ENCODE assay signal across 8 cellular contexts in the genomic region with DNA sequence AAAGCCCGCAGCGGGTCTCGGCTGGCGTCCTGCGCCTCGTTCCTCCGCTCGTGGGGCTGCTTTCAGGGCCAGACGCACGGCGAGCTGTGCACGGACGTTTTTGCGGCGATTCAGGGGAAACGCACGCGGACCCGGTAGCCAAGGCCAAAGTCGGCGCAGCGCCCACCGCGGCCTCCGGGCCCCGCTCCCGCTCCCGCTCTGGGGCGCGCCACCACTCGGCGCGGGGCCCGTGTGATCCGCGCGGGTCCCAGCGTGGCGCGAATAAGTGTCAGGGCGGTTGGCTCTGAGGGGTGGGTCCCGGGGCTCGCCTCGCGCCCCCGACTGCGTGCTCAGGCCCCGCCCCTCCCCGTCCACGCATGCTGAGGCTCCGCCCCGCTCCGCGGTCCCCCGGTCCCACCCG. TPM values are rescaled to one million over a fixed set of nuclear protein-coding genes. Genes with fewer than 3 reads are reported as not detected.
DNase-seq lines count a peak whose midpoint lies in the region; ATAC-seq, FAIRE-seq and TF ChIP-seq lines count a peak whose summit lies in the region.

No MANE protein-coding gene starts in this region.

- peaks cover 2% of the 10 kb centered on the region for H3K36me3 ChIP-seq in kidney epithelial cell (ENCODE audit: control insufficient read depth, insufficient read depth, low read length)
- peaks cover 0 to 3% (median 0%) of the 10 kb centered on the region in 3 donors for H3K36me3 ChIP-seq in tibial artery

- 81% methylated on average over 39 of the region's 56 CpGs for WGBS in A549 (ENCODE audit: missing lambda C conversion rate)

- TF ChIP-seq POLR2A in A549 (IDR thresholded peaks at IDR 0.05; ENCODE audit: low read length) = no peak

- peaks cover 6% of the 10 kb centered on the region for H3K36me3 Mint-ChIP-seq in T-cell

- H3K4me2 ChIP-seq in A549 = peak overlapping the region; percentile 90

- POLR2A ChIA-PET in A549 (lab: Yijun Ruan, JAX) (no interaction called here), T-cell (lab: Charles Lee) (no interaction called here)

- H3K4me1 ChIP-seq in A549 (peaks cover 13% of the 10 kb centered on the region), tibial artery (peaks cover 0 to 25% (median 17%) of the 10 kb centered on the region in 4 donors)

- peaks cover 4% of the 10 kb centered on the region for H3K9me3 ChIP-seq in A549
- peaks cover 0 to 3% (median 0%) of the 10 kb centered on the region in 3 donors for H3K9me3 ChIP-seq in tibial artery

- peak overlapping the region; percentile 62 to 96 for H3K27ac ChIP-seq in A549
- H3K27ac ChIP-seq in tibial artery = peak overlapping the region; percentile 81

- peak in 1 of 2 experiments; percentile 26; a peak in 3 of 6 replicates for ATAC-seq in A549
- ATAC-seq in GM21515 (IDR thresholded peaks at IDR 0.05; ENCODE audit: unreplicated experiment) = peak; percentile 36
- peak in 3 of 4 experiments; percentile 24 to 65 (median 55) for ATAC-seq in T-cell (replicated peaks in 1 of 4)

- TF ChIP-seq RAD21 in A549 (conservative IDR thresholded peaks at IDR 0.05 in 1 of 2, IDR thresholded peaks at IDR 0.05 in 1 of 2) = no peak

- DNase-seq in A549 (ENCODE audit: low read depth in 1 of 2, low spot score in 1 of 2) (no peak), T-cell (peak in 1 of 34 experiments; percentile 60), kidney epithelial cell (ENCODE audit: low read depth) (no peak), tibial artery (no peak), DMS153 treated with DMSO at 0.1 percent for 48 hours (lab: John Stamatoyannopoulos, UW; ENCODE audit: unreplicated experiment) (no peak), HTR-8/SVneo (ENCODE audit: insufficient read length, low spot score) (no peak)
- no peak for DNase-seq in stimulated activated naive CD4-positive, alpha-beta T cell (lab: John Stamatoyannopoulos, UW)

- no peak for TF ChIP-seq CTCF in A549 (IDR thresholded peaks at IDR 0.05)
- no peak for TF ChIP-seq CTCF in kidney epithelial cell (IDR thresholded peaks at IDR 0.05; ENCODE audit: insufficient read depth, low read length, poor library complexity, severe bottlenecking)
- TF ChIP-seq CTCF in tibial artery (IDR thresholded peaks at IDR 0.05) = no peak

- H3K9me3 Mint-ChIP-seq in T-cell = peaks cover 0 to 2% (median 0%) of the 10 kb centered on the region in 3 donors

- no peak for FAIRE-seq in A549 (lab: Jason Lieb, UNC)
- FAIRE-seq in HTR-8/SVneo (lab: Jason Lieb, UNC) = no peak

- H3K27ac Mint-ChIP-seq in T-cell = no peak overlapping the region

- intact Hi-C loops in tibial artery (cut with DNase I; ENCODE audit: low total_unique reads) = loop anchor here (5.0 kb wide), 2 partner anchors 54 to 104 kb away; a partner anchor contains a TSS

- H3K4me3 Mint-ChIP-seq in T-cell = peak overlapping the region in 2 of 3 donors; percentile 37 to 43

- CTCF ChIA-PET in A549 (lab: Yijun Ruan, JAX) = no interaction called here
- CTCF ChIA-PET in T-cell (lab: Charles Lee) = no interaction called here

- H3K4me3 ChIP-seq in A549 = peak overlapping the region; percentile 99
- peak overlapping the region; percentile 22 for H3K4me3 ChIP-seq in kidney epithelial cell (ENCODE audit: low read depth, low read length)
- H3K4me3 ChIP-seq in tibial artery = peak overlapping the region; percentile 80 to 86

- H3K27me3 Mint-ChIP-seq in T-cell = no peaks in the 10 kb centered on the region

- H3K27me3 ChIP-seq in kidney epithelial cell (ENCODE audit: control insufficient read depth, insufficient read depth, low read length) = no peaks in the 10 kb centered on the region
- H3K27me3 ChIP-seq in tibial artery = no peaks in the 10 kb centered on the region

- H3K4me1 Mint-ChIP-seq in T-cell = peaks cover 16 to 32% (median 26%) of the 10 kb centered on the region in 3 donors

- TF ChIP-seq EP300 in A549 (IDR thresholded peaks at IDR 0.05) = no peak

TF ChIP-seq in A549, 52 proteins besides CTCF, POLR2A, EP300 and RAD21:
- no peak for TF ChIP-seq ZC3H11A (IDR thresholded peaks at IDR 0.05)
- TF ChIP-seq MYC (IDR thresholded peaks at IDR 0.05; ENCODE audit: borderline replicate concordance, low read length) = peak; percentile 44; the same call in 1 of the 2 replicates
- TF ChIP-seq TP53 (CRISPR knock-in tag; IDR thresholded peaks at IDR 0.05) = 0 out of 2 replicates have a peak, but pooled peaks have one; percentile 30

RNA-seq across cellular contexts. Expression of a gene that starts 0.7 kb away (rescaled TPM):
- polyA plus RNA-seq in A549 (2011; rRNA removed) (33.5 and 44.7 TPM in 2 replicates), A549 (2017; fragmentation: RNase III; extraction: RNeasy Plus Mini Kit Qiagen cat#74134 plus additional on column Dnase treatment) (47.4 to 51.6 TPM (median 49.1 TPM) in 3 replicates)
- 104 and 105 TPM in 2 replicates for polyA plus RNA-seq in A549 (2012; cell fraction: cytosol; rRNA removed)
- polyA plus RNA-seq in A549 (2012; cell fraction: nucleus; rRNA removed) = 337 and 389 TPM in 2 replicates
- 63.6 and 73.0 TPM in 2 replicates for polyA minus RNA-seq in A549 (2011; rRNA and poly(A)+ RNA removed)
- total RNA-seq in T-cell (100 to 1,000 TPM in 4 of 5 donors, 10 to 100 TPM in 1; 94.4 to 262 (median 223) TPM), kidney epithelial cell (69.6 and 79.6 TPM in 2 replicates)

RNA-seq across cellular contexts. Expression of a gene that starts 15.8 kb away (rescaled TPM):
- 1.3 and 1.7 TPM in 2 replicates for polyA plus RNA-seq in A549 (2011; rRNA removed)
- polyA plus RNA-seq in A549 (2012; cell fraction: cytosol; rRNA removed) = 3.8 and 4.7 TPM in 2 replicates
- polyA plus RNA-seq in A549 (2012; cell fraction: nucleus; rRNA removed) = 6.9 and 7.5 TPM in 2 replicates
- polyA plus RNA-seq in A549 (2017; fragmentation: RNase III; extraction: RNeasy Plus Mini Kit Qiagen cat#74134 plus additional on column Dnase treatment) = 7.7 to 13.2 TPM (median 11.9 TPM) in 3 replicates
- 2.8 and 3.6 TPM in 2 replicates for polyA minus RNA-seq in A549 (2011; rRNA and poly(A)+ RNA removed)
- total RNA-seq in T-cell = 10 to 100 TPM in 1 of 5 donors, 1 to 10 TPM in 4; 3.2 to 12.2 (median 8.0) TPM
- total RNA-seq in kidney epithelial cell = 5.8 and 12.1 TPM in 2 replicates

RNA-seq across cellular contexts. Expression of a gene that starts 34.7 kb away (rescaled TPM):
- polyA plus RNA-seq in A549 (2011; rRNA removed) = 41.1 and 41.7 TPM in 2 replicates
- polyA plus RNA-seq in A549 (2012; cell fraction: cytosol; rRNA removed) = 56.0 and 57.0 TPM in 2 replicates
- 45.7 and 54.9 TPM in 2 replicates for polyA plus RNA-seq in A549 (2012; cell fraction: nucleus; rRNA removed)
- 60.2 to 62.8 TPM (median 62.4 TPM) in 3 replicates for polyA plus RNA-seq in A549 (2017; fragmentation: RNase III; extraction: RNeasy Plus Mini Kit Qiagen cat#74134 plus additional on column Dnase treatment)
- 24.6 and 24.9 TPM in 2 replicates for polyA minus RNA-seq in A549 (2011; rRNA and poly(A)+ RNA removed)
- 10 to 100 TPM; 29.2 to 49.4 (median 44.3) TPM for total RNA-seq in T-cell
- 22.0 and 25.3 TPM in 2 replicates for total RNA-seq in kidney epithelial cell

RNA-seq across cellular contexts. Expression of a gene that starts 52.7 kb away (rescaled TPM):
- 5.6 and 5.8 TPM in 2 replicates for polyA plus RNA-seq in A549 (2011; rRNA removed)
- polyA plus RNA-seq in A549 (2012; cell fraction: cytosol; rRNA removed) = 16.0 and 21.6 TPM in 2 replicates
- polyA plus RNA-seq in A549 (2012; cell fraction: nucleus; rRNA removed) = 20.0 and 20.9 TPM in 2 replicates
- 6.1 to 9.9 TPM (median 9.4 TPM) in 3 replicates for polyA plus RNA-seq in A549 (2017; fragmentation: RNase III; extraction: RNeasy Plus Mini Kit Qiagen cat#74134 plus additional on column Dnase treatment)
- 1.7 and 2.5 TPM in 2 replicates for polyA minus RNA-seq in A549 (2011; rRNA and poly(A)+ RNA removed)
- 1 to 10 TPM; 4.4 to 8.7 (median 7.1) TPM for total RNA-seq in T-cell
- 5.3 and 7.3 TPM in 2 replicates for total RNA-seq in kidney epithelial cell

Comparison
In these comparisons a context has a peak if more than half of its experiments do, and no peak if none do; other contexts are left out.
1. H3K4me3 ChIP-seq: peak in every context shown above with its lines; median percentile 99 in A549; 83 in tibial artery; 22 in kidney epithelial cell.